10 cellular contexts compared by ENCODE assay signal in genomic region chr13:110326263-110326904, GRCh38. TPM values are rescaled to one million over a fixed set of nuclear protein-coding genes. Genes with fewer than 3 reads are reported as not detected.
DNase-seq lines count a peak whose midpoint lies in the region; ATAC-seq and TF ChIP-seq lines count a peak whose summit lies in the region.
"Had no signal": no experiment of that assay in that cellular context is flagged by ENCODE, and none has a peak within 500 bp of the region (broad histone marks: within the 10 kb centered on the region; RNA-seq: fewer than 3 reads in every experiment).

No MANE protein-coding gene starts in this region.

- H2BK120ac ChIP-seq in trophoblast cell (ENCODE audit: insufficient read depth, low read length, poor library complexity): no peak overlapping the region

- H3K23ac ChIP-seq in trophoblast cell (ENCODE audit: low read length): no peak overlapping the region

- H3K27me3 ChIP-seq in left ventricle myocardium inferior (ENCODE audit: low read depth) (no peaks in the 10 kb centered on the region), trophoblast cell (ENCODE audit: insufficient read depth, low read length) (no peaks in the 10 kb centered on the region), dorsolateral prefrontal cortex (peaks cover 0 to 5% (median 0%) of the 10 kb centered on the region in 45 donors)

- H3K27ac ChIP-seq in SK-N-MC: peak overlapping the region; percentile 87
- peak overlapping the region; percentile 74 for H3K27ac ChIP-seq in left ventricle myocardium inferior (replicated peaks)
- H3K27ac ChIP-seq in trophoblast cell (ENCODE audit: low read depth, low read length): no peak overlapping the region
- H3K27ac ChIP-seq in dorsolateral prefrontal cortex: peak overlapping the region in 1 of 59 donors; percentile 24

- H3K4me1 ChIP-seq in left ventricle myocardium inferior (peaks cover 99% of the 10 kb centered on the region), trophoblast cell (ENCODE audit: control insufficient read depth in 1 of 2, insufficient read depth in 2 of 2, low read length in 2 of 2) (peaks cover 14 to 42% of the 10 kb centered on the region in 2 experiments)

- peaks cover 2% of the 10 kb centered on the region for H3K79me1 ChIP-seq in trophoblast cell (ENCODE audit: low read length)

- TF ChIP-seq CTCF in left ventricle myocardium inferior (IDR thresholded peaks at IDR 0.05; ENCODE audit: borderline replicate concordance) (no peak), dorsolateral prefrontal cortex (IDR thresholded peaks at IDR 0.05 in 54 of 56, conservative IDR thresholded peaks at IDR 0.05 in 2 of 56; ENCODE audit: low read depth in 1 of 56, partially characterized antibody in 56 of 56) (no peak)

- no peak overlapping the region for H4K91ac ChIP-seq in trophoblast cell (ENCODE audit: low read depth, low read length)

- no CpG with 5 or more reads among the region's 12 CpGs for WGBS in trophoblast cell (ENCODE audit: extremely low coverage, insufficient coverage, insufficient read length)

- H2AFZ ChIP-seq in trophoblast cell (ENCODE audit: insufficient read depth, low read length, poor library complexity): no peak overlapping the region

- H3K9ac ChIP-seq in SK-N-MC (ENCODE audit: insufficient read length) (no peak overlapping the region), trophoblast cell (ENCODE audit: low read length) (no peak overlapping the region)

- no peak overlapping the region for H2AK5ac ChIP-seq in trophoblast cell (ENCODE audit: low read length)

- intact Hi-C loops in left ventricle myocardium inferior (cut with micrococcal nuclease): no loop called here
- intact Hi-C loops in dorsolateral prefrontal cortex (cut with DNase I): no loop called here

- peak; percentile 70 for DNase-seq in Daoy (ENCODE audit: low read depth)
- no peak for DNase-seq in SK-N-MC (ENCODE audit: low read depth, low spot score)
- no peak for DNase-seq in left ventricle myocardium inferior
- DNase-seq in trophoblast cell: no peak
- no peak for DNase-seq in activated CD8-positive, alpha-beta memory T cell treated with anti-CD3 and anti-CD28 coated beads for 24 hours
- DNase-seq in dorsolateral prefrontal cortex: no peak
- no peak for DNase-seq in NCI-H128 (lab: John Stamatoyannopoulos, UW; ENCODE audit: unreplicated experiment)
- DNase-seq: AML-193, NCI-H1436 had no signal

- ATAC-seq in HG03571 (IDR thresholded peaks at IDR 0.05; ENCODE audit: unreplicated experiment): no peak

- no peak overlapping the region for H2BK5ac ChIP-seq in trophoblast cell (ENCODE audit: low read depth, low read length, poor library complexity)

- H3K4me2 ChIP-seq in trophoblast cell (ENCODE audit: low read length): no peak overlapping the region

- peak overlapping the region; percentile 62 for H3K18ac ChIP-seq in trophoblast cell (ENCODE audit: low read length)

- H3K36me3 ChIP-seq in SK-N-MC (ENCODE audit: insufficient read depth, low read length) (no peaks in the 10 kb centered on the region), left ventricle myocardium inferior (no peaks in the 10 kb centered on the region), trophoblast cell (ENCODE audit: control insufficient read depth in 1 of 2, insufficient read depth in 2 of 2, low read length in 2 of 2) (peaks cover 38 to 41% of the 10 kb centered on the region in 2 experiments)

- H4K12ac ChIP-seq in trophoblast cell (ENCODE audit: low read depth, low read length): no peak overlapping the region

- no peaks in the 10 kb centered on the region for H3K9me3 ChIP-seq in SK-N-MC (ENCODE audit: low read depth, low read length)
- H3K9me3 ChIP-seq in left ventricle myocardium inferior (replicated peaks): no peaks in the 10 kb centered on the region
- peaks cover 3% of the 10 kb centered on the region for H3K9me3 ChIP-seq in trophoblast cell (ENCODE audit: insufficient read depth, low read depth, low read length)

- H4K8ac ChIP-seq in trophoblast cell (ENCODE audit: low read depth, low read length): no peak overlapping the region

- H3K4me3 ChIP-seq in SK-N-MC (peak overlapping the region; percentile 74), left ventricle myocardium inferior (no peak overlapping the region), trophoblast cell (ENCODE audit: low read depth, low read length) (no peak overlapping the region), dorsolateral prefrontal cortex (no peak overlapping the region)

- H3K4ac ChIP-seq in trophoblast cell (ENCODE audit: low read depth, low read length): peak overlapping the region; percentile 5

- H2BK12ac ChIP-seq in trophoblast cell (ENCODE audit: low read length): no peak overlapping the region

- peaks cover 7% of the 10 kb centered on the region for H3K79me2 ChIP-seq in trophoblast cell (ENCODE audit: control insufficient read depth, insufficient read depth, low read length, poor library complexity)

- peak overlapping the region; percentile 5 for H3K14ac ChIP-seq in trophoblast cell (ENCODE audit: low read length)

RNA-seq across cellular contexts. Expression of gene COL4A2, which starts 19.3 kb away (rescaled TPM):
- 247 and 262 TPM in 2 replicates for total RNA-seq in Daoy (2014; rRNA removed; shearing (Covaris generic))
- total RNA-seq in left ventricle myocardium inferior (117 TPM), dorsolateral prefrontal cortex (100 to 1,000 TPM in 1 of 120 experiments, 10 to 100 TPM in 119; 12.9 to 107 (median 31.0) TPM)
- polyA plus RNA-seq in trophoblast cell (2013): 769 and 825 TPM in 2 replicates

RNA-seq across cellular contexts. Expression of gene COL4A1, which starts 19.4 kb away (rescaled TPM):
- 257 and 261 TPM in 2 replicates for total RNA-seq in Daoy (2014; rRNA removed; shearing (Covaris generic))
- total RNA-seq in left ventricle myocardium inferior (120 TPM), dorsolateral prefrontal cortex (100 to 1,000 TPM in 1 of 120 experiments, 10 to 100 TPM in 113, 1 to 10 TPM in 6; 7.5 to 122 (median 19.9) TPM)
- polyA plus RNA-seq in trophoblast cell (2013): 445 and 497 TPM in 2 replicates
